In the genomic region with DNA sequence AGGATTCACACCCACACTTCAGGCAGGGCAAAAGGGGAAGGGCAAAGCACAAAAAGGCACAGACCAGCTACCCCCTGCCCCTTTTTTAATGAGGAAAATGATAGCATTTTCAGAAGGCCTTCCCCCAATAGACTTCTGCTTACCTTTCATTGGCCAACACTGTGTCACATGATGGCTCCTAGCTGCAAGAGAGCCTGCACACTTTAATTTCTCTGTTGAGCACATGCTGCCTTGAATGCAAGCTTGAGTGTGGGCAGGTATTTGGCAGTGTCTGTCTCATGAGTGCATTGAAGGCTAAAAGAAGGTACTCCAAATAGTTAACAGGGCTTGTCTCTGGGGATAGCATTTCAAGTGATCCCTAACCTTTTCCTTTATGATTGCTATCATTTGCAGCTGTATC, we compare ENCODE assay signal across 22 cellular contexts.
DNase-seq lines count a peak whose midpoint lies in the region; ATAC-seq, FAIRE-seq and TF ChIP-seq lines count a peak whose summit lies in the region.
"Had no signal": no experiment of that assay in that cellular context is flagged by ENCODE, and none has a peak within 500 bp of the region (broad histone marks: within the 10 kb centered on the region; RNA-seq: fewer than 3 reads in every experiment).

No MANE protein-coding gene starts in this region.

- no peak overlapping the region for H3K4me2 ChIP-seq in GM12878 (ENCODE audit: control insufficient read depth, insufficient read depth)

- CTCF ChIA-PET in GM12878 (lab: Yijun Ruan, JAX), result interaction anchor here (1.1 kb wide), 1 partner anchor 84 kb away, joined by 3 read pairs; no protein-coding TSS in a partner anchor

- H3K79me2 ChIP-seq in GM12878 (ENCODE audit: control insufficient read depth, insufficient read depth, low read length), result no peaks in the 10 kb centered on the region

- RAD21 ChIA-PET in GM12878 (lab: Charles Lee; ENCODE audit: unreplicated experiment), result no interaction called here

- no peak for TF ChIP-seq POLR2A in GM12878 (IDR thresholded peaks at IDR 0.05; ENCODE audit: low read depth, low read length)

- no peaks in the 10 kb centered on the region for H4K20me1 ChIP-seq in GM12878 (ENCODE audit: control insufficient read depth, insufficient read depth)

- SMC1A ChIA-PET in GM12878 (lab: Charles Lee; ENCODE audit: uncharacterized antibody, unreplicated experiment), result interaction anchor here (0.9 to 1.3 kb wide), 5 partner anchors 9 to 79 kb away, joined by 3 to 5 read pairs (median 3); no protein-coding TSS in a partner anchor

- H3K36me3 ChIP-seq in GM12878 (ENCODE audit: control insufficient read depth in 2 of 2, insufficient read depth in 2 of 2, low read length in 1 of 2) (no peaks in the 10 kb centered on the region), aorta (ENCODE audit: control insufficient read depth in 1 of 2, insufficient read depth in 2 of 2, low read length in 1 of 2) (no peaks in the 10 kb centered on the region)

- H3K9me3 ChIP-seq in GM12878 (replicated peaks; ENCODE audit: control insufficient read depth, insufficient read depth, low read length), result no peaks in the 10 kb centered on the region; the same call in 2 of the 3 replicates
- H3K9me3 ChIP-seq in aorta (ENCODE audit: control insufficient read depth, low read length), result peaks cover 6% of the 10 kb centered on the region

- H3K4me1 ChIP-seq in GM12878 (ENCODE audit: control insufficient read depth, insufficient read depth, low read length), result no peaks in the 10 kb centered on the region
- H3K4me1 ChIP-seq in aorta (ENCODE audit: control insufficient read depth in 1 of 2, insufficient read depth in 2 of 2, low read length in 2 of 2), result no peaks in the 10 kb centered on the region

- H3K27me3 ChIP-seq in GM12878 (replicated peaks in 1 of 2; ENCODE audit: control insufficient read depth in 2 of 2, insufficient read depth in 2 of 2, low read length in 1 of 2) (no peaks in the 10 kb centered on the region), aorta (ENCODE audit: control insufficient read depth in 1 of 2, insufficient read depth in 2 of 2, low read length in 1 of 2) (no peaks in the 10 kb centered on the region)

- in situ Hi-C loops in GM12878 (cut with MboI), result no loop called here

- H3K9ac ChIP-seq in GM12878 (ENCODE audit: control insufficient read depth, insufficient read depth, low read length), result no peak overlapping the region

- TF ChIP-seq EP300 in Ishikawa (IDR thresholded peaks at IDR 0.05; ENCODE audit: borderline replicate concordance) (no peak), GM12878 (IDR thresholded peaks at IDR 0.05; ENCODE audit: borderline replicate concordance in 1 of 2, control insufficient read depth in 1 of 2, low read depth in 2 of 2, low read length in 2 of 2) (no peak)

- no peak overlapping the region for H3K27ac ChIP-seq in GM12878 (ENCODE audit: control insufficient read depth, insufficient read depth)
- H3K27ac ChIP-seq in aorta (ENCODE audit: low read depth in 1 of 2, low read length in 2 of 2), result no peak overlapping the region
- H3K27ac ChIP-seq: 22Rv1 had no signal

- no peak overlapping the region for H3K4me3 ChIP-seq in GM12878
- H3K4me3 ChIP-seq in aorta (ENCODE audit: low read length in 2 of 2), result no peak overlapping the region

- TF ChIP-seq CTCF in GM12878 (IDR thresholded peaks at IDR 0.05 in 2 of 3, conservative IDR thresholded peaks at IDR 0.05 in 1 of 3; ENCODE audit: control insufficient read depth in 2 of 3, extremely low read depth in 1 of 3, insufficient read depth in 1 of 3, low read depth in 3 of 3, low read length in 3 of 3), result no peak

- BruUV-seq in GM12878 (replicated peaks; lab: Mats Ljungman, UMichigan), result no TSS peak

- TF ChIP-seq RAD21 in Ishikawa (IDR thresholded peaks at IDR 0.05; ENCODE audit: low read depth), result no peak
- TF ChIP-seq RAD21 in GM12878 (IDR thresholded peaks at IDR 0.05; ENCODE audit: insufficient read depth, low read depth, low read length), result no peak

- H2AFZ ChIP-seq in GM12878 (ENCODE audit: control insufficient read depth, low read depth, low read length), result no peak overlapping the region

- intact Hi-C loops in GM12878 (cut with micrococcal nuclease; ENCODE audit: unreplicated experiment), result no loop called here
- intact Hi-C loops in aorta (cut with DNase I), result no loop called here

- ATAC-seq in GM12878, result no peak
- no peak for ATAC-seq in aorta (ENCODE audit: low FRiP score)

- POLR2A ChIA-PET in GM12878 (lab: Charles Lee), result no interaction called here

- no peak for FAIRE-seq in GM12878 (lab: Jason Lieb, UNC)
- FAIRE-seq: A204.1, GM12891, GM18507 had no signal

- DNase-seq in DMS53 (lab: John Stamatoyannopoulos, UW) (peak; percentile 23), DMS53 treated with DMSO at 0.1 percent for 48 hours (lab: John Stamatoyannopoulos, UW; ENCODE audit: unreplicated experiment) (no peak), GM12878 (ENCODE audit: low read depth, low spot score) (no peak), RPMI8226 (no peak), aorta (no peak), AG08395 (ENCODE audit: low spot score) (no peak)
- DNase-seq: ACHN; C1 segment of cervical spinal cord; Calu3; CD4-positive, alpha-beta memory T cell; COR-L47; DMS79; EL; GDM1; GOT3; H7; HCEC 1CT had no signal

TF ChIP-seq in Ishikawa, 13 proteins besides CTCF, POLR2A, EP300 and RAD21:
- no peak for TF ChIP-seq YY1 (IDR thresholded peaks at IDR 0.05; ENCODE audit: low read depth)
- TF ChIP-seq, protein P1, sequence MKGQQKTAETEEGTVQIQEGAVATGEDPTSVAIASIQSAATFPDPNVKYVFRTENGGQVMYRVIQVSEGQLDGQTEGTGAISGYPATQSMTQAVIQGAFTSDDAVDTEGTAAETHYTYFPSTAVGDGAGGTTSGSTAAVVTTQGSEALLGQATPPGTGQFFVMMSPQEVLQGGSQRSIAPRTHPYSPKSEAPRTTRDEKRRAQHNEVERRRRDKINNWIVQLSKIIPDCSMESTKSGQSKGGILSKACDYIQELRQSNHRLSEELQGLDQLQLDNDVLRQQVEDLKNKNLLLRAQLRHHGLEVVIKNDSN (IDR thresholded peaks at IDR 0.05), result 0 out of 2 replicates have a peak, but pooled peaks have one; percentile 17

TF ChIP-seq in GM12878, 131 proteins besides CTCF, POLR2A, EP300 and RAD21:
- no peak for TF ChIP-seq DPF2 (IDR thresholded peaks at IDR 0.05)
- TF ChIP-seq, protein P1 (IDR thresholded peaks at IDR 0.05; ENCODE audit: borderline replicate concordance, extremely low read length, insufficient read depth, low read depth, low read length), result peak; percentile 35
